In genomic region chr11:69653406-69653960, GRCh38 we compare ENCODE assay signal across 16 cellular contexts. TPM values are rescaled to one million over a fixed set of nuclear protein-coding genes. Genes with fewer than 3 reads are reported as not detected.
"Had no signal": no experiment of that assay in that cellular context is flagged by ENCODE, and none has a peak within 500 bp of the region (broad histone marks: within the 10 kb centered on the region; RNA-seq: fewer than 3 reads in every experiment).

No MANE protein-coding gene starts in this region.

- H3K27ac ChIP-seq: brain microvascular endothelial cell, lower lobe of right lung, parathyroid adenoma, skin epidermis, suprapubic skin, WERI-Rb-1 had no signal

- DNase-seq: activated CD4-positive, alpha-beta T cell treated with anti-CD3 and anti-CD28 coated beads, Interleukin-2, amount 50 U/mL, for 48 hours; activated naive CD4-positive, alpha-beta T cell treated with Interleukin-2 at 50 U/mL for 16 hours; anterior cingulate cortex; brain microvascular endothelial cell; cerebellar nuclear complex; effector memory CD8-positive, alpha-beta T cell; foreskin melanocyte; head of caudate nucleus; immature natural killer cell; lower lobe of right lung; WERI-Rb-1 had no signal

- H3K4me1 ChIP-seq: parathyroid adenoma, suprapubic skin had no signal

- H3K27me3 ChIP-seq: brain microvascular endothelial cell, suprapubic skin had no signal

- H3K4me3 ChIP-seq: lower lobe of right lung, skin epidermis, suprapubic skin had no signal

- H3K36me3 ChIP-seq: WERI-Rb-1 had no signal

- ATAC-seq: activated T-helper 17 cell treated with anti-CD3 and anti-CD28 coated beads, Interleukin-2, amount 50 U/mL, for 72 hours; effector memory CD8-positive, alpha-beta T cell; lower lobe of right lung had no signal

- H3K9me3 ChIP-seq: lower lobe of right lung, suprapubic skin had no signal

RNA-seq across cellular contexts. Expression of gene FGF19, which starts 50.3 kb away (rescaled TPM):
- total RNA-seq: activated T-helper 17 cell treated with anti-CD3 and anti-CD28 coated beads, Interleukin-2, amount 50 U/mL, for 72 hours; lower lobe of right lung; suprapubic skin; T-helper 1 cell treated with Interleukin-12 subunit alpha and Interleukin-12 subunit beta and Interleukin-4 antibody, amounts not matched to agents 30 ng/mL and 1 ng/mL, for 36 hours had no signal
- polyA plus RNA-seq: immature natural killer cell had no signal
